In the genomic region with DNA sequence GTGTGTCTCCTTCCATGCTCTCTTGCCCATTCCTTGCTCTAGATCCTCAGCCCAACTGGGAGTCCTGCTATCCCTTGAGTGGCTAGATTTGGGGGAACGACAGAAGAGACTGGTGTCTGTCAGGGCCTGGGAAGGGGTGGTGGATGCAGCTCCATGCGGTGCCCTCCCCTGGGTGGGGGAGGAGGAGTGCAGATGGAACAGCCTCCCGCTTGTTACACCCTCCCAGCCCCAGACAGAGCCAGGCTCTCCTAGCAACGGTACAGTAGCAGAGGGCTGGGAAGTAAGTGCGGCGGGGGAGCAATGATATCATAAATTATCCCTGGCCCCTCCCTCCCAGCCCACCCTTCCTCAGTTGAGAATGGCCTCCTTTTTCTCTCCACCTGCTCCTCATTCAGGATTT, we compare ENCODE assay signal across 19 cellular contexts. TPM values are rescaled to one million over a fixed set of nuclear protein-coding genes. Genes with fewer than 3 reads are reported as not detected.
DNase-seq lines count a peak whose midpoint lies in the region; ATAC-seq, FAIRE-seq and TF ChIP-seq lines count a peak whose summit lies in the region.
"Had no signal": no experiment of that assay in that cellular context is flagged by ENCODE, and none has a peak within 500 bp of the region (broad histone marks: within the 10 kb centered on the region; RNA-seq: fewer than 3 reads in every experiment).

No MANE protein-coding gene starts in this region.

- 29% methylated on average over 5 of the region's 6 CpGs for WGBS in GM12878 (ENCODE audit: insufficient coverage, insufficient replicate concordance, low lambda C conversion rate, missing lambda C conversion rate)

- no peaks in the 10 kb centered on the region for H3K9me3 ChIP-seq in GM12878 (replicated peaks; ENCODE audit: control insufficient read depth, insufficient read depth, low read length)
- no peaks in the 10 kb centered on the region for H3K9me3 ChIP-seq in effector memory CD4-positive, alpha-beta T cell (ENCODE audit: control insufficient read depth, low read length)
- H3K9me3 ChIP-seq: BLaER1 had no signal

- H3K4me2 ChIP-seq in GM12878 (ENCODE audit: control insufficient read depth, insufficient read depth) = no peak overlapping the region
- H3K4me2 ChIP-seq: BLaER1 had no signal

- CTCF ChIA-PET in GM12878 (lab: Yijun Ruan, JAX) = interaction anchor here (1.2 to 2.4 kb wide), 5 partner anchors 9 to 39 kb away, joined by 3 to 8 read pairs (median 4); no protein-coding TSS in a partner anchor

- in situ Hi-C loops in GM12878 (cut with MboI) = no loop called here

- DNase-seq in NCI-H1417 (lab: John Stamatoyannopoulos, UW) = peak in 2 of 3 experiments; percentile 26 to 68
- no peak for DNase-seq in NCI-H1417 treated with DMSO at 0.1 percent for 48 hours (lab: John Stamatoyannopoulos, UW)
- peak; percentile 84 for DNase-seq in NCI-H1694 treated with DMSO at 0.1 percent for 48 hours (lab: John Stamatoyannopoulos, UW)
- DNase-seq in GM12878 (ENCODE audit: low read depth, low spot score) = no peak
- DNase-seq in medulla oblongata (ENCODE audit: extremely low spot score) = peak; percentile 68
- DNase-seq in effector memory CD4-positive, alpha-beta T cell = no peak
- DNase-seq in GM19238 (ENCODE audit: insufficient read length, low spot score) = no peak
- DNase-seq: DMS53, GOT3, NCI-H2081, NCI-H510A, T-cell had no signal

- H3K27me3 ChIP-seq in GM12878 (replicated peaks in 1 of 2; ENCODE audit: control insufficient read depth in 2 of 2, insufficient read depth in 2 of 2, low read length in 1 of 2) = peaks cover 0 to 3% of the 10 kb centered on the region in 2 experiments; a peak in 1 of 4 replicates
- no peaks in the 10 kb centered on the region for H3K27me3 ChIP-seq in effector memory CD4-positive, alpha-beta T cell (replicated peaks; ENCODE audit: control insufficient read depth, insufficient read depth, low read length, poor library complexity, severe bottlenecking)

- H3K79me2 ChIP-seq in GM12878 (ENCODE audit: control insufficient read depth, insufficient read depth, low read length) = no peaks in the 10 kb centered on the region

- POLR2A ChIA-PET in GM12878 (lab: Charles Lee) = no interaction called here

- H4K20me1 ChIP-seq in GM12878 (ENCODE audit: control insufficient read depth, insufficient read depth) = no peaks in the 10 kb centered on the region

- ATAC-seq in GM12878 = no peak
- no peak for ATAC-seq in HG02571 (IDR thresholded peaks at IDR 0.05; ENCODE audit: unreplicated experiment)
- ATAC-seq: Panc1, Right ventricle myocardium inferior, T-cell had no signal

- H2AFZ ChIP-seq in GM12878 (ENCODE audit: control insufficient read depth, low read depth, low read length) = no peak overlapping the region

- no TSS peak for BruUV-seq in GM12878 (replicated peaks; lab: Mats Ljungman, UMichigan)

- no peak for FAIRE-seq in GM12878 (lab: Jason Lieb, UNC)

- H3K36me3 ChIP-seq in GM12878 (ENCODE audit: control insufficient read depth in 2 of 2, insufficient read depth in 2 of 2, low read length in 1 of 2) = no peaks in the 10 kb centered on the region
- H3K36me3 ChIP-seq in effector memory CD4-positive, alpha-beta T cell (ENCODE audit: control insufficient read depth, insufficient read depth, low read length) = no peaks in the 10 kb centered on the region
- H3K36me3 ChIP-seq: BLaER1 had no signal

- TF ChIP-seq CTCF in GM12878 (IDR thresholded peaks at IDR 0.05 in 2 of 3, conservative IDR thresholded peaks at IDR 0.05 in 1 of 3; ENCODE audit: control insufficient read depth in 2 of 3, extremely low read depth in 1 of 3, insufficient read depth in 1 of 3, low read depth in 3 of 3, low read length in 3 of 3) = no peak

- no peak overlapping the region for H3K4me3 ChIP-seq in GM12878
- H3K4me3 ChIP-seq in effector memory CD4-positive, alpha-beta T cell (ENCODE audit: insufficient read depth, low read depth, low read length, poor library complexity, severe bottlenecking) = no peak overlapping the region
- H3K4me3 ChIP-seq: BLaER1, SK-N-MC had no signal

- intact Hi-C loops in GM12878 (cut with micrococcal nuclease; ENCODE audit: unreplicated experiment) = no loop called here

- no peak for TF ChIP-seq RAD21 in GM12878 (IDR thresholded peaks at IDR 0.05; ENCODE audit: insufficient read depth, low read depth, low read length)

- H3K9ac ChIP-seq in GM12878 (ENCODE audit: control insufficient read depth, insufficient read depth, low read length) = no peak overlapping the region
- H3K9ac ChIP-seq: BLaER1 had no signal

- SMC1A ChIA-PET in GM12878 (lab: Charles Lee; ENCODE audit: uncharacterized antibody, unreplicated experiment) = interaction anchor here (2.2 kb wide), 1 partner anchor 39 kb away, joined by 7 read pairs; no protein-coding TSS in a partner anchor

- 0 out of 2 replicates have a peak, but pooled peaks have one; percentile 16 for TF ChIP-seq POLR2A in GM12878 (IDR thresholded peaks at IDR 0.05; ENCODE audit: low read depth, low read length)

- RAD21 ChIA-PET in GM12878 (lab: Charles Lee; ENCODE audit: unreplicated experiment) = no interaction called here

- H3K4me1 ChIP-seq in GM12878 (ENCODE audit: control insufficient read depth, insufficient read depth, low read length) = no peaks in the 10 kb centered on the region
- H3K4me1 ChIP-seq in effector memory CD4-positive, alpha-beta T cell (ENCODE audit: control insufficient read depth, insufficient read depth, low read length, poor library complexity, severe bottlenecking) = no peaks in the 10 kb centered on the region
- H3K4me1 ChIP-seq: BLaER1 had no signal

- TF ChIP-seq EP300 in GM12878 (IDR thresholded peaks at IDR 0.05; ENCODE audit: borderline replicate concordance in 1 of 2, control insufficient read depth in 1 of 2, low read depth in 2 of 2, low read length in 2 of 2) = no peak

- no peak overlapping the region for H3K27ac ChIP-seq in GM12878 (ENCODE audit: control insufficient read depth, insufficient read depth)
- H3K27ac ChIP-seq in effector memory CD4-positive, alpha-beta T cell (ENCODE audit: insufficient read depth, low read length, poor library complexity, severe bottlenecking) = no peak overlapping the region
- H3K27ac ChIP-seq: 22Rv1, BLaER1, SK-N-MC had no signal

TF ChIP-seq in GM12878, 131 proteins besides CTCF, POLR2A, EP300 and RAD21 (continues in another document):
- TF ChIP-seq EZH2 (IDR thresholded peaks at IDR 0.05; ENCODE audit: borderline replicate concordance, control insufficient read depth, low read depth, low read length) (no peak), JUND (IDR thresholded peaks at IDR 0.05; ENCODE audit: low read depth, low read length) (no peak), ETV6 (conservative IDR thresholded peaks at IDR 0.05 in 1 of 2, IDR thresholded peaks at IDR 0.05 in 1 of 2; ENCODE audit: borderline replicate concordance in 1 of 2, low read depth in 1 of 2) (no peak), RFX5 (IDR thresholded peaks at IDR 0.05; ENCODE audit: low read depth, low read length) (no peak), PML (IDR thresholded peaks at IDR 0.05; ENCODE audit: low read length) (no peak)
- TF ChIP-seq, protein P1, sequence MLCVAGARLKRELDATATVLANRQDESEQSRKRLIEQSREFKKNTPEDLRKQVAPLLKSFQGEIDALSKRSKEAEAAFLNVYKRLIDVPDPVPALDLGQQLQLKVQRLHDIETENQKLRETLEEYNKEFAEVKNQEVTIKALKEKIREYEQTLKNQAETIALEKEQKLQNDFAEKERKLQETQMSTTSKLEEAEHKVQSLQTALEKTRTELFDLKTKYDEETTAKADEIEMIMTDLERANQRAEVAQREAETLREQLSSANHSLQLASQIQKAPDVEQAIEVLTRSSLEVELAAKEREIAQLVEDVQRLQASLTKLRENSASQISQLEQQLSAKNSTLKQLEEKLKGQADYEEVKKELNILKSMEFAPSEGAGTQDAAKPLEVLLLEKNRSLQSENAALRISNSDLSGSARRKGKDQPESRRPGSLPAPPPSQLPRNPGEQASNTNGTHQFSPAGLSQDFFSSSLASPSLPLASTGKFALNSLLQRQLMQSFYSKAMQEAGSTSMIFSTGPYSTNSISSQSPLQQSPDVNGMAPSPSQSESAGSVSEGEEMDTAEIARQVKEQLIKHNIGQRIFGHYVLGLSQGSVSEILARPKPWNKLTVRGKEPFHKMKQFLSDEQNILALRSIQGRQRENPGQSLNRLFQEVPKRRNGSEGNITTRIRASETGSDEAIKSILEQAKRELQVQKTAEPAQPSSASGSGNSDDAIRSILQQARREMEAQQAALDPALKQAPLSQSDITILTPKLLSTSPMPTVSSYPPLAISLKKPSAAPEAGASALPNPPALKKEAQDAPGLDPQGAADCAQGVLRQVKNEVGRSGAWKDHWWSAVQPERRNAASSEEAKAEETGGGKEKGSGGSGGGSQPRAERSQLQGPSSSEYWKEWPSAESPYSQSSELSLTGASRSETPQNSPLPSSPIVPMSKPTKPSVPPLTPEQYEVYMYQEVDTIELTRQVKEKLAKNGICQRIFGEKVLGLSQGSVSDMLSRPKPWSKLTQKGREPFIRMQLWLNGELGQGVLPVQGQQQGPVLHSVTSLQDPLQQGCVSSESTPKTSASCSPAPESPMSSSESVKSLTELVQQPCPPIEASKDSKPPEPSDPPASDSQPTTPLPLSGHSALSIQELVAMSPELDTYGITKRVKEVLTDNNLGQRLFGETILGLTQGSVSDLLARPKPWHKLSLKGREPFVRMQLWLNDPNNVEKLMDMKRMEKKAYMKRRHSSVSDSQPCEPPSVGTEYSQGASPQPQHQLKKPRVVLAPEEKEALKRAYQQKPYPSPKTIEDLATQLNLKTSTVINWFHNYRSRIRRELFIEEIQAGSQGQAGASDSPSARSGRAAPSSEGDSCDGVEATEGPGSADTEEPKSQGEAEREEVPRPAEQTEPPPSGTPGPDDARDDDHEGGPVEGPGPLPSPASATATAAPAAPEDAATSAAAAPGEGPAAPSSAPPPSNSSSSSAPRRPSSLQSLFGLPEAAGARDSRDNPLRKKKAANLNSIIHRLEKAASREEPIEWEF (IDR thresholded peaks at IDR 0.05; ENCODE audit: insufficient replicate concordance, low read depth, low read length) = no peak

RNA-seq across cellular contexts. Expression of a gene that starts 37.2 kb away (rescaled TPM):
- total RNA-seq in GM12878 (2013; cell fraction: nucleolus; rRNA removed) = not detected in 2 replicates
- not detected in 2 replicates for total RNA-seq in GM12878 (2014; rRNA removed)
- total RNA-seq in GM12878 (2014; rRNA removed; fragmentation: Illumina TruSeq; extraction: Trizol) = not detected in 2 replicates
- total RNA-seq in GM12878 (2021) = 0.11 TPM in 1 of 2 replicates, not detected in the other
- polyA plus RNA-seq in GM12878 (2011; ENCODE audit: low read depth) = not detected
- polyA plus RNA-seq in GM12878 (2011; rRNA removed) = not detected in 2 replicates
- polyA plus RNA-seq in GM12878 (2011; cell fraction: cytosol; rRNA removed) = not detected in 2 replicates
- polyA plus RNA-seq in GM12878 (2011; cell fraction: nucleus; rRNA removed) = not detected in 2 replicates
- polyA plus RNA-seq in GM12878 (2012) = 0.11 and 0.19 TPM in 2 replicates
- polyA plus RNA-seq in GM12878 (2014; fragmentation: Illumina TruSeq; extraction: Trizol) = not detected in 2 replicates
- not detected for polyA plus RNA-seq in GM12878 (2014; fragmentation: Nextera tagmentation; extraction: Ambion mirVana)
- 0.04 TPM in 1 of 2 replicates, not detected in the other for polyA plus RNA-seq in GM12878 (2014; rRNA removed)
- polyA plus RNA-seq in GM12878 (2016; fragmentation: Nextera tagmentation; extraction: Ambion mirVana) = not detected
- polyA minus RNA-seq in GM12878 (2011; rRNA and poly(A)+ RNA removed) = not detected in 2 replicates
- not detected in 2 replicates for polyA minus RNA-seq in GM12878 (2011; cell fraction: cytosol; rRNA and poly(A)+ RNA removed)
- not detected in 2 replicates for polyA minus RNA-seq in GM12878 (2011; cell fraction: nucleus; rRNA and poly(A)+ RNA removed)
- total RNA-seq: LHCN-M2, Right ventricle myocardium inferior had no signal

Comparison
In these comparisons a context has a peak if more than half of its experiments do, and no peak if none do; other contexts are left out.
1. DNase-seq: peak in NCI-H1417 (2 of 3), NCI-H1694 treated with DMSO at 0.1 percent for 48 hours (single experiment) and medulla oblongata (single experiment); none in NCI-H1417 treated with DMSO at 0.1 percent for 48 hours (single experiment), GM12878 (single experiment), effector memory CD4-positive, alpha-beta T cell (0 of 3) and GM19238 (single experiment).